In genomic region chr15:74907277-74907870, GRCh38 we compare ENCODE assay signal across 8 cellular contexts. TPM values are rescaled to one million over a fixed set of nuclear protein-coding genes. Genes with fewer than 3 reads are reported as not detected.
A peak's percentile ranks its signal among the peaks of the same experiment; 100 is the strongest.
DNase-seq lines count a peak whose midpoint lies in the region; ATAC-seq, FAIRE-seq and TF ChIP-seq lines count a peak whose summit lies in the region.

No MANE protein-coding gene starts in this region.

- H3K27ac ChIP-seq in gastrocnemius medialis = peak overlapping the region; percentile 84 to 96 (median 95)

- H3K4me1 ChIP-seq in gastrocnemius medialis = peaks cover 12 to 17% of the 10 kb centered on the region in 2 donors

- H3K36me3 Mint-ChIP-seq in activated CD4-positive, alpha-beta memory T cell treated with anti-CD3 and anti-CD28 coated beads, Interleukin-2, amount 10 ng/mL, durations not matched to agents 7 days and 5 days (ENCODE audit: low read depth) = peaks cover 44% of the 10 kb centered on the region

- no peaks in the 10 kb centered on the region for H3K9me3 ChIP-seq in gastrocnemius medialis

- no peak for FAIRE-seq in H54 (lab: Jason Lieb, UNC)

- no peak for DNase-seq in activated CD4-positive, alpha-beta memory T cell treated with anti-CD3 and anti-CD28 coated beads, Interleukin-2, amount 10 ng/mL, durations not matched to agents 7 days and 5 days
- DNase-seq in left cardiac atrium (peak; percentile 45), gastrocnemius medialis (peak in 1 of 2 donors; percentile 48), H54 (ENCODE audit: insufficient read length, low spot score) (no peak), GM19238 (ENCODE audit: insufficient read length, low spot score) (no peak)
- no peak for DNase-seq in activated CD8-positive, alpha-beta memory T cell treated with anti-CD3 and anti-CD28 coated beads for 24 hours

- peak overlapping the region; percentile 87 for H3K27ac Mint-ChIP-seq in activated CD4-positive, alpha-beta memory T cell treated with anti-CD3 and anti-CD28 coated beads, Interleukin-2, amount 10 ng/mL, durations not matched to agents 7 days and 5 days

- intact Hi-C loops in left cardiac atrium (cut with DNase I) (loop anchor here (5.0 to 10.0 kb wide), 3 partner anchors 65 to 123 kb away; partner anchors contain the start of genes CSK (in 1 of the 2) and ULK3 (in 1 of the 2)), gastrocnemius medialis (cut with DNase I; ENCODE audit: low total_unique reads) (loop anchor here (2.0 kb wide), 1 partner anchor 65 kb away; the partner anchor contains the start of gene ULK3)

- CTCF ChIA-PET in activated CD4-positive, alpha-beta memory T cell treated with anti-CD3 and anti-CD28 coated beads, Interleukin-2, amount 10 ng/mL, durations not matched to agents 7 days and 5 days (lab: Charles Lee) = interaction anchor here (0.9 to 3.8 kb wide), 10 partner anchors 9 to 275 kb away, joined by 3 to 15 read pairs (median 6); partner anchors contain the start of gene ULK3

- peak overlapping the region; percentile 62 to 100 (median 87) for H3K4me3 ChIP-seq in gastrocnemius medialis

- peak; percentile 3 for ATAC-seq in HG02642 (IDR thresholded peaks at IDR 0.05; ENCODE audit: poor library complexity, unreplicated experiment)
- peak; percentile 66 to 72 for ATAC-seq in left cardiac atrium
- peak; percentile 50 to 55 for ATAC-seq in gastrocnemius medialis
- no peak for ATAC-seq in GM19395 (IDR thresholded peaks at IDR 0.05; ENCODE audit: unreplicated experiment)

- peak overlapping the region; percentile 91 for H3K4me3 Mint-ChIP-seq in activated CD4-positive, alpha-beta memory T cell treated with anti-CD3 and anti-CD28 coated beads, Interleukin-2, amount 10 ng/mL, durations not matched to agents 7 days and 5 days

- peaks cover 38% of the 10 kb centered on the region for H3K4me1 Mint-ChIP-seq in activated CD4-positive, alpha-beta memory T cell treated with anti-CD3 and anti-CD28 coated beads, Interleukin-2, amount 10 ng/mL, durations not matched to agents 7 days and 5 days

- H3K27me3 Mint-ChIP-seq in activated CD4-positive, alpha-beta memory T cell treated with anti-CD3 and anti-CD28 coated beads, Interleukin-2, amount 10 ng/mL, durations not matched to agents 7 days and 5 days = no peaks in the 10 kb centered on the region

- H3K9me3 Mint-ChIP-seq in activated CD4-positive, alpha-beta memory T cell treated with anti-CD3 and anti-CD28 coated beads, Interleukin-2, amount 10 ng/mL, durations not matched to agents 7 days and 5 days = no peaks in the 10 kb centered on the region

- TF ChIP-seq POLR2A in gastrocnemius medialis (IDR thresholded peaks at IDR 0.05) (no peak), H54 (IDR thresholded peaks at IDR 0.05; ENCODE audit: low read depth, low read length) (no peak)

- no peaks in the 10 kb centered on the region for H3K27me3 ChIP-seq in gastrocnemius medialis

- H3K36me3 ChIP-seq in gastrocnemius medialis = peaks cover 0 to 37% of the 10 kb centered on the region in 2 donors

- POLR2A ChIA-PET in activated CD4-positive, alpha-beta memory T cell treated with anti-CD3 and anti-CD28 coated beads, Interleukin-2, amount 10 ng/mL, durations not matched to agents 7 days and 5 days (lab: Charles Lee) = interaction anchor here (0.5 to 9.1 kb wide), 21 partner anchors 13 to 461 kb away, joined by 3 to 121 read pairs (median 5); partner anchors contain the start of genes C15orf39, COX5A, CYP1A1 and MAN2C1

- TF ChIP-seq CTCF in gastrocnemius medialis (IDR thresholded peaks at IDR 0.05 in 4 of 5, conservative IDR thresholded peaks at IDR 0.05 in 1 of 5) = no peak

- in situ Hi-C loops in gastrocnemius medialis (cut with MboI; ENCODE audit: low sequenced_read_pairs in 4 of 4) = no loop called here

RNA-seq across cellular contexts. Expression of gene FAM219B, which starts 0.7 kb away (rescaled TPM):
- 100 to 1,000 TPM; 103 to 116 TPM for total RNA-seq in activated CD4-positive, alpha-beta memory T cell treated with anti-CD3 and anti-CD28 coated beads, Interleukin-2, amount 10 ng/mL, durations not matched to agents 7 days and 5 days
- total RNA-seq in left cardiac atrium (100 to 1,000 TPM in 1 of 2 donors, 10 to 100 TPM in 1; 91.2 to 117 TPM), gastrocnemius medialis (10 to 100 TPM; 28.2 to 32.9 (median 31.2) TPM)

RNA-seq across cellular contexts. Expression of gene MPI, which starts 17.5 kb away (rescaled TPM):
- total RNA-seq in activated CD4-positive, alpha-beta memory T cell treated with anti-CD3 and anti-CD28 coated beads, Interleukin-2, amount 10 ng/mL, durations not matched to agents 7 days and 5 days = 10 to 100 TPM; 82.8 to 92.9 TPM
- total RNA-seq in left cardiac atrium (10 to 100 TPM; 37.6 to 42.1 TPM), gastrocnemius medialis (100 to 1,000 TPM in 2 of 4 donors, 10 to 100 TPM in 2; 66.7 to 129 (median 98.5) TPM)

RNA-seq across cellular contexts. Expression of gene COX5A, which starts 30.5 kb away (rescaled TPM):
- total RNA-seq in activated CD4-positive, alpha-beta memory T cell treated with anti-CD3 and anti-CD28 coated beads, Interleukin-2, amount 10 ng/mL, durations not matched to agents 7 days and 5 days = 100 to 1,000 TPM; 273 to 274 TPM
- total RNA-seq in left cardiac atrium (100 to 1,000 TPM; 817 to 989 TPM), gastrocnemius medialis (100 to 1,000 TPM; 425 to 558 (median 512) TPM)

RNA-seq across cellular contexts. Expression of gene SCAMP2, which starts 34.2 kb away (rescaled TPM):
- total RNA-seq in activated CD4-positive, alpha-beta memory T cell treated with anti-CD3 and anti-CD28 coated beads, Interleukin-2, amount 10 ng/mL, durations not matched to agents 7 days and 5 days = 100 to 1,000 TPM; 144 to 156 TPM
- 10 to 100 TPM; 63.4 to 65.2 TPM for total RNA-seq in left cardiac atrium
- total RNA-seq in gastrocnemius medialis = 100 to 1,000 TPM in 1 of 4 donors, 10 to 100 TPM in 3; 46.3 to 122 (median 74.3) TPM

RNA-seq across cellular contexts. Expression of gene RPP25, which starts 49.2 kb away (rescaled TPM):
- total RNA-seq in activated CD4-positive, alpha-beta memory T cell treated with anti-CD3 and anti-CD28 coated beads, Interleukin-2, amount 10 ng/mL, durations not matched to agents 7 days and 5 days = 1 to 10 TPM; 5.0 to 5.1 TPM
- 1 to 10 TPM; 6.3 to 6.6 TPM for total RNA-seq in left cardiac atrium
- 1 to 10 TPM; 1.0 to 5.1 (median 1.9) TPM for total RNA-seq in gastrocnemius medialis
